In the genomic region with DNA sequence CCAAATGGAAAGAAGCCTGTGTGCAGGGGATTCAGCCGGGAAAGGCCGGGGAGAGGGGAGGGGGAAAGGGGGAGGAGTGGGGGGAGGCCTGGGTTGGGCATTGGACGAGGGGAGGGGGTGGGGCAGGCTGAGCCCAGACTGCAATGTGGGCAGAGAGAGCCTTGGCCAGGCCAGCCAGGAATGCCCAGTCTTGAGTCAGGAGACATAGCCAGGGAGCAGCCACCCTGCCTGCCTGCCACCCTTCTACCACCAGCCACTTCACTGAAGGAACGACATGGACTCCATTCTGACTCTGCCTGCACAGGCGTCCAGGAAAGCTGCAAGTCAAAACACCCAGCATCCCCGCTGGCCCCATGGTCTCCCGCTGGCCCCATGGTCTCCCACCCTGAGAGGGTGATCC, we compare ENCODE assay signal across 1 cellular context.
TF ChIP-seq lines count a peak whose summit lies in the region.

No MANE protein-coding gene starts in this region.

TF ChIP-seq in H1, 55 proteins besides CTCF, POLR2A, EP300 and RAD21:
- TF ChIP-seq SUZ12 (IDR thresholded peaks at IDR 0.05; ENCODE audit: low read length) (no peak), CREB1 (IDR thresholded peaks at IDR 0.05) (no peak), SIRT6 (IDR thresholded peaks at IDR 0.05; ENCODE audit: low read length) (no peak), KDM5A (IDR thresholded peaks at IDR 0.05; ENCODE audit: low read length) (no peak), HDAC2 (IDR thresholded peaks at IDR 0.05; ENCODE audit: borderline replicate concordance in 1 of 2, low read depth in 2 of 2, low read length in 2 of 2) (no peak), TAF1 (IDR thresholded peaks at IDR 0.05; ENCODE audit: low read depth, low read length) (no peak), KDM1A (IDR thresholded peaks at IDR 0.05; ENCODE audit: borderline replicate concordance, low read length) (no peak), CEBPB (IDR thresholded peaks at IDR 0.05; ENCODE audit: low read depth, low read length) (no peak), KDM4A (IDR thresholded peaks at IDR 0.05; ENCODE audit: low read depth, low read length, severe bottlenecking) (no peak), FOSL1 (IDR thresholded peaks at IDR 0.05; ENCODE audit: insufficient read depth, low read depth, low read length) (no peak), CBX8 (IDR thresholded peaks at IDR 0.05; ENCODE audit: borderline replicate concordance, low read depth, low read length) (no peak), TEAD4 (IDR thresholded peaks at IDR 0.05; ENCODE audit: low read depth, low read length) (no peak), NANOG (IDR thresholded peaks at IDR 0.05; ENCODE audit: insufficient read depth, low read depth, low read length, poor library complexity, severe bottlenecking) (no peak), POLR2AphosphoS5 (IDR thresholded peaks at IDR 0.05; ENCODE audit: low read depth, low read length) (no peak), SP2 (IDR thresholded peaks at IDR 0.05; ENCODE audit: low read length) (no peak)
- TF ChIP-seq, protein P1, sequence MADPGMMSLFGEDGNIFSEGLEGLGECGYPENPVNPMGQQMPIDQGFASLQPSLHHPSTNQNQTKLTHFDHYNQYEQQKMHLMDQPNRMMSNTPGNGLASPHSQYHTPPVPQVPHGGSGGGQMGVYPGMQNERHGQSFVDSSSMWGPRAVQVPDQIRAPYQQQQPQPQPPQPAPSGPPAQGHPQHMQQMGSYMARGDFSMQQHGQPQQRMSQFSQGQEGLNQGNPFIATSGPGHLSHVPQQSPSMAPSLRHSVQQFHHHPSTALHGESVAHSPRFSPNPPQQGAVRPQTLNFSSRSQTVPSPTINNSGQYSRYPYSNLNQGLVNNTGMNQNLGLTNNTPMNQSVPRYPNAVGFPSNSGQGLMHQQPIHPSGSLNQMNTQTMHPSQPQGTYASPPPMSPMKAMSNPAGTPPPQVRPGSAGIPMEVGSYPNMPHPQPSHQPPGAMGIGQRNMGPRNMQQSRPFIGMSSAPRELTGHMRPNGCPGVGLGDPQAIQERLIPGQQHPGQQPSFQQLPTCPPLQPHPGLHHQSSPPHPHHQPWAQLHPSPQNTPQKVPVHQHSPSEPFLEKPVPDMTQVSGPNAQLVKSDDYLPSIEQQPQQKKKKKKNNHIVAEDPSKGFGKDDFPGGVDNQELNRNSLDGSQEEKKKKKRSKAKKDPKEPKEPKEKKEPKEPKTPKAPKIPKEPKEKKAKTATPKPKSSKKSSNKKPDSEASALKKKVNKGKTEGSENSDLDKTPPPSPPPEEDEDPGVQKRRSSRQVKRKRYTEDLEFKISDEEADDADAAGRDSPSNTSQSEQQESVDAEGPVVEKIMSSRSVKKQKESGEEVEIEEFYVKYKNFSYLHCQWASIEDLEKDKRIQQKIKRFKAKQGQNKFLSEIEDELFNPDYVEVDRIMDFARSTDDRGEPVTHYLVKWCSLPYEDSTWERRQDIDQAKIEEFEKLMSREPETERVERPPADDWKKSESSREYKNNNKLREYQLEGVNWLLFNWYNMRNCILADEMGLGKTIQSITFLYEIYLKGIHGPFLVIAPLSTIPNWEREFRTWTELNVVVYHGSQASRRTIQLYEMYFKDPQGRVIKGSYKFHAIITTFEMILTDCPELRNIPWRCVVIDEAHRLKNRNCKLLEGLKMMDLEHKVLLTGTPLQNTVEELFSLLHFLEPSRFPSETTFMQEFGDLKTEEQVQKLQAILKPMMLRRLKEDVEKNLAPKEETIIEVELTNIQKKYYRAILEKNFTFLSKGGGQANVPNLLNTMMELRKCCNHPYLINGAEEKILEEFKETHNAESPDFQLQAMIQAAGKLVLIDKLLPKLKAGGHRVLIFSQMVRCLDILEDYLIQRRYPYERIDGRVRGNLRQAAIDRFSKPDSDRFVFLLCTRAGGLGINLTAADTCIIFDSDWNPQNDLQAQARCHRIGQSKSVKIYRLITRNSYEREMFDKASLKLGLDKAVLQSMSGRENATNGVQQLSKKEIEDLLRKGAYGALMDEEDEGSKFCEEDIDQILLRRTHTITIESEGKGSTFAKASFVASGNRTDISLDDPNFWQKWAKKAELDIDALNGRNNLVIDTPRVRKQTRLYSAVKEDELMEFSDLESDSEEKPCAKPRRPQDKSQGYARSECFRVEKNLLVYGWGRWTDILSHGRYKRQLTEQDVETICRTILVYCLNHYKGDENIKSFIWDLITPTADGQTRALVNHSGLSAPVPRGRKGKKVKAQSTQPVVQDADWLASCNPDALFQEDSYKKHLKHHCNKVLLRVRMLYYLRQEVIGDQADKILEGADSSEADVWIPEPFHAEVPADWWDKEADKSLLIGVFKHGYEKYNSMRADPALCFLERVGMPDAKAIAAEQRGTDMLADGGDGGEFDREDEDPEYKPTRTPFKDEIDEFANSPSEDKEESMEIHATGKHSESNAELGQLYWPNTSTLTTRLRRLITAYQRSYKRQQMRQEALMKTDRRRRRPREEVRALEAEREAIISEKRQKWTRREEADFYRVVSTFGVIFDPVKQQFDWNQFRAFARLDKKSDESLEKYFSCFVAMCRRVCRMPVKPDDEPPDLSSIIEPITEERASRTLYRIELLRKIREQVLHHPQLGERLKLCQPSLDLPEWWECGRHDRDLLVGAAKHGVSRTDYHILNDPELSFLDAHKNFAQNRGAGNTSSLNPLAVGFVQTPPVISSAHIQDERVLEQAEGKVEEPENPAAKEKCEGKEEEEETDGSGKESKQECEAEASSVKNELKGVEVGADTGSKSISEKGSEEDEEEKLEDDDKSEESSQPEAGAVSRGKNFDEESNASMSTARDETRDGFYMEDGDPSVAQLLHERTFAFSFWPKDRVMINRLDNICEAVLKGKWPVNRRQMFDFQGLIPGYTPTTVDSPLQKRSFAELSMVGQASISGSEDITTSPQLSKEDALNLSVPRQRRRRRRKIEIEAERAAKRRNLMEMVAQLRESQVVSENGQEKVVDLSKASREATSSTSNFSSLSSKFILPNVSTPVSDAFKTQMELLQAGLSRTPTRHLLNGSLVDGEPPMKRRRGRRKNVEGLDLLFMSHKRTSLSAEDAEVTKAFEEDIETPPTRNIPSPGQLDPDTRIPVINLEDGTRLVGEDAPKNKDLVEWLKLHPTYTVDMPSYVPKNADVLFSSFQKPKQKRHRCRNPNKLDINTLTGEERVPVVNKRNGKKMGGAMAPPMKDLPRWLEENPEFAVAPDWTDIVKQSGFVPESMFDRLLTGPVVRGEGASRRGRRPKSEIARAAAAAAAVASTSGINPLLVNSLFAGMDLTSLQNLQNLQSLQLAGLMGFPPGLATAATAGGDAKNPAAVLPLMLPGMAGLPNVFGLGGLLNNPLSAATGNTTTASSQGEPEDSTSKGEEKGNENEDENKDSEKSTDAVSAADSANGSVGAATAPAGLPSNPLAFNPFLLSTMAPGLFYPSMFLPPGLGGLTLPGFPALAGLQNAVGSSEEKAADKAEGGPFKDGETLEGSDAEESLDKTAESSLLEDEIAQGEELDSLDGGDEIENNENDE (IDR thresholded peaks at IDR 0.05; ENCODE audit: insufficient replicate concordance, low read length): no peak
